ENCODE assay signal across 32 cellular contexts in the genomic region with DNA sequence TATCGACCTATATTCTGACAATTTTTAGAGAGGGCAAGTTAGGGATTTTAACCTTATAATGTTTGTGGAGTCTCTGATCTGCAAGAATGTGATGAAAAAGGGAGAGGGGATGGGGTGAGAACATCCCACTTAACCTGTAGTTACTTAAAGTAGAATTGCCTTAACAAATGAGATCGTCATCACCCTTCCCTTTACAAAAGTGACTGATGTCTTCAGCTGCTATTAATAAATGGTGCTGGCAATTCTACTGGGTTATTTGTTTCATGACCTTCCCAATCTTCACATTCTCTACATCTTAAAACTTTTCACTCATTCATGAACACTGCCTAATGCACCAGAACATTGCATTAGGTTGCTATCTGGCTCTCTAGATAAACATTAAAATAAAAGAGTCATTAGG.
"Had no signal": no experiment of that assay in that cellular context is flagged by ENCODE, and none has a peak within 500 bp of the region (broad histone marks: within the 10 kb centered on the region; RNA-seq: fewer than 3 reads in every experiment).

No MANE protein-coding gene starts in this region.

- H3K36me3 ChIP-seq: adrenal gland, ascending aorta, brain microvascular endothelial cell, breast epithelium, cardiac muscle cell had no signal

- ATAC-seq: activated naive CD4-positive, alpha-beta T cell treated with anti-CD3 and anti-CD28 coated beads, Interleukin-2, amount 50 U/mL, for 72 hours; activated naive CD8-positive, alpha-beta T cell treated with anti-CD3 and anti-CD28 coated beads, Interleukin-2, amount 50 U/mL, for 24 hours; activated T-cell treated with anti-CD3 and anti-CD28 coated beads, Interleukin-2, amount 50 U/mL, for 4 hours; activated T-cell treated with anti-CD3 and anti-CD28 coated beads, Interleukin-2, amount 50 U/mL, for 72 hours; activated T-helper 17 cell treated with anti-CD3 and anti-CD28 coated beads, Interleukin-2, amount 50 U/mL, for 72 hours; body of pancreas had no signal

- DNase-seq: activated effector memory CD4-positive, alpha-beta T cell treated with anti-CD3 and anti-CD28 coated beads, Interleukin-2, amount 50 U/mL, for 16 hours; activated effector memory CD4-positive, alpha-beta T cell treated with Interleukin-2 at 50 U/mL for 16 hours; activated gamma-delta T cell; activated gamma-delta T cell treated with Interleukin-2 at 50 U/mL for 16 hours; activated naive CD4-positive, alpha-beta T cell; activated naive CD4-positive, alpha-beta T cell treated with anti-CD3 and anti-CD28 coated beads for 36 hours; activated naive CD4-positive, alpha-beta T cell treated with anti-CD3 and anti-CD28 coated beads, Interleukin-2, amount 10 ng/mL, durations not matched to agents 7 days and 5 days; activated naive CD4-positive, alpha-beta T cell treated with anti-CD3 and anti-CD28 coated beads, Interleukin-2, amount 50 U/mL, for 16 hours; activated naive CD4-positive, alpha-beta T cell treated with Interleukin-2 at 50 U/mL for 16 hours; activated naive CD8-positive, alpha-beta T cell treated with anti-CD3 and anti-CD28 coated beads for 36 hours; activated naive CD8-positive, alpha-beta T cell treated with anti-CD3 and anti-CD28 coated beads, Interleukin-2, amount 10 ng/mL, durations not matched to agents 7 days and 5 days; activated naive CD8-positive, alpha-beta T cell treated with anti-CD3 and anti-CD28 coated beads, Interleukin-2, amount 50 U/mL, for 24 hours; activated T-cell treated with anti-CD3 and anti-CD28 coated beads, Interleukin-2, amount 50 U/mL, for 1 hour; activated T-cell treated with anti-CD3 and anti-CD28 coated beads, Interleukin-2, amount 50 U/mL, for 24 hours; activated T-cell treated with anti-CD3 and anti-CD28 coated beads, Interleukin-2, amount 50 U/mL, for 4 hours; activated T-cell treated with anti-CD3 and anti-CD28 coated beads, Interleukin-2, amount 50 U/mL, for 48 hours; activated T-cell treated with anti-CD3 and anti-CD28 coated beads, Interleukin-2, amount 50 U/mL, for 72 hours; adrenal gland; amniotic stem cell; amygdala; anterior cingulate cortex; aorta; body of pancreas; brain microvascular endothelial cell; caudate nucleus; central memory CD4-positive, alpha-beta T cell; cerebellar nuclear complex had no signal

- H3K27me3 ChIP-seq: adrenal gland, ascending aorta, body of pancreas, brain microvascular endothelial cell, breast epithelium had no signal

- H3K9me3 ChIP-seq: adrenal gland, ascending aorta, body of pancreas, breast epithelium had no signal

- H3K27ac ChIP-seq: adrenal gland, ascending aorta, body of pancreas, brain microvascular endothelial cell, breast epithelium, cardiac muscle cell had no signal

- H3K4me3 ChIP-seq: adrenal gland, ascending aorta, body of pancreas, breast epithelium, cardiac muscle cell had no signal

- H3K4me1 ChIP-seq: adrenal gland, ascending aorta, body of pancreas, breast epithelium had no signal
